Comparison of ENCODE assay signal across 1 cellular context in genomic region chr1:40711465-40712404, GRCh38.
TF ChIP-seq lines count a peak whose summit lies in the region.

No MANE protein-coding gene starts in this region.

TF ChIP-seq in HEK293, 187 proteins besides CTCF, POLR2A, EP300 and RAD21 (continued from another document and continues in another):
- TF ChIP-seq TSHZ1 (tag by site-specific recombination; IDR thresholded peaks at IDR 0.05; ENCODE audit: borderline replicate concordance) (no peak), ZNF561 (tag by site-specific recombination; IDR thresholded peaks at IDR 0.05; ENCODE audit: borderline replicate concordance) (peak; percentile 75; the same call in 1 of the 2 replicates), ZXDB (tag by site-specific recombination; IDR thresholded peaks at IDR 0.05) (peak; percentile 13; the same call in 1 of the 2 replicates), ZNF157 (tag by site-specific recombination; IDR thresholded peaks at IDR 0.05) (no peak), ZNF654 (tag by site-specific recombination; IDR thresholded peaks at IDR 0.05; ENCODE audit: low read depth) (no peak), ZNF366 (tag by site-specific recombination; conservative IDR thresholded peaks at IDR 0.05) (peak; percentile 82), MZF1 (tag by site-specific recombination; IDR thresholded peaks at IDR 0.05; ENCODE audit: borderline replicate concordance) (0 out of 2 replicates have a peak, but pooled peaks have one; percentile 15), ZNF398 (tag by site-specific recombination; IDR thresholded peaks at IDR 0.05) (peak; percentile 35; the same call in 1 of the 2 replicates), ZNF670 (tag by site-specific recombination; IDR thresholded peaks at IDR 0.05; ENCODE audit: low read depth) (no peak), ZNF10 (tag by site-specific recombination; IDR thresholded peaks at IDR 0.05) (0 out of 2 replicates have a peak, but pooled peaks have one; percentile 50), ZBTB17 (tag by site-specific recombination; IDR thresholded peaks at IDR 0.05) (peak; percentile 33; the same call in 1 of the 2 replicates), ZNF433 (tag by site-specific recombination; IDR thresholded peaks at IDR 0.05; ENCODE audit: low read depth) (no peak), TRIM28 (IDR thresholded peaks at IDR 0.05; ENCODE audit: borderline replicate concordance, low read length) (0 out of 2 replicates have a peak, but pooled peaks have one; percentile 45), ZNF362 (tag by site-specific recombination; IDR thresholded peaks at IDR 0.05) (0 out of 2 replicates have a peak, but pooled peaks have one; percentile 16), SP7 (tag by site-specific recombination; IDR thresholded peaks at IDR 0.05) (peak; percentile 81), ZNF2 (tag by site-specific recombination; IDR thresholded peaks at IDR 0.05) (no peak; the same call in 1 of the 2 replicates), KLF8 (tag by site-specific recombination; IDR thresholded peaks at IDR 0.05) (no peak), FEZF1 (tag by site-specific recombination; IDR thresholded peaks at IDR 0.05) (peak; percentile 50), ZNF404 (tag by site-specific recombination; IDR thresholded peaks at IDR 0.05) (no peak), ZNF18 (tag by site-specific recombination; IDR thresholded peaks at IDR 0.05) (no peak), ZNF488 (tag by site-specific recombination; IDR thresholded peaks at IDR 0.05) (no peak), ZNF23 (tag by site-specific recombination; IDR thresholded peaks at IDR 0.05; ENCODE audit: borderline replicate concordance) (no peak), ZNF791 (tag by site-specific recombination; IDR thresholded peaks at IDR 0.05) (no peak), ZNF146 (tag by site-specific recombination; IDR thresholded peaks at IDR 0.05) (no peak), ZNF768 (tag by site-specific recombination; IDR thresholded peaks at IDR 0.05) (no peak), ZNF707 (tag by site-specific recombination; IDR thresholded peaks at IDR 0.05) (no peak), ZNF133 (tag by site-specific recombination; IDR thresholded peaks at IDR 0.05) (no peak), ZNF112 (tag by site-specific recombination; IDR thresholded peaks at IDR 0.05) (no peak), ZBTB11 (tag by site-specific recombination; conservative IDR thresholded peaks at IDR 0.05; ENCODE audit: low read depth) (no peak), ZNF24 (tag by site-specific recombination; IDR thresholded peaks at IDR 0.05) (peak; percentile 81), ZNF629 (tag by site-specific recombination; IDR thresholded peaks at IDR 0.05) (peak; percentile 70), ZNF248 (tag by site-specific recombination; IDR thresholded peaks at IDR 0.05) (no peak), ZNF704 (tag by site-specific recombination; IDR thresholded peaks at IDR 0.05) (no peak), OSR2 (tag by site-specific recombination; IDR thresholded peaks at IDR 0.05) (no peak; the same call in 1 of the 2 replicates), PRDM4 (tag by site-specific recombination; IDR thresholded peaks at IDR 0.05) (no peak), ZNF16 (tag by site-specific recombination; IDR thresholded peaks at IDR 0.05; ENCODE audit: low read depth) (no peak)
- TF ChIP-seq, protein P1, sequence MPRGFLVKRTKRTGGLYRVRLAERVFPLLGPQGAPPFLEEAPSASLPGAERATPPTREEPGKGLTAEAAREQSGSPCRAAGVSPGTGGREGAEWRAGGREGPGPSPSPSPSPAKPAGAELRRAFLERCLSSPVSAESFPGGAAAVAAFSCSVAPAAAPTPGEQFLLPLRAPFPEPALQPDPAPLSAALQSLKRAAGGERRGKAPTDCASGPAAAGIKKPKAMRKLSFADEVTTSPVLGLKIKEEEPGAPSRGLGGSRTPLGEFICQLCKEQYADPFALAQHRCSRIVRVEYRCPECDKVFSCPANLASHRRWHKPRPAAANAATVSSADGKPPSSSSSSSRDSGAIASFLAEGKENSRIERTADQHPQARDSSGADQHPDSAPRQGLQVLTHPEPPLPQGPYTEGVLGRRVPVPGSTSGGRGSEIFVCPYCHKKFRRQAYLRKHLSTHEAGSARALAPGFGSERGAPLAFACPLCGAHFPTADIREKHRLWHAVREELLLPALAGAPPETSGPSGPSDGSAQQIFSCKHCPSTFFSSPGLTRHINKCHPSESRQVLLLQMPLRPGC (tag by site-specific recombination; IDR thresholded peaks at IDR 0.05) = peak; percentile 75; the same call in 1 of the 2 replicates
- TF ChIP-seq, protein P2, sequence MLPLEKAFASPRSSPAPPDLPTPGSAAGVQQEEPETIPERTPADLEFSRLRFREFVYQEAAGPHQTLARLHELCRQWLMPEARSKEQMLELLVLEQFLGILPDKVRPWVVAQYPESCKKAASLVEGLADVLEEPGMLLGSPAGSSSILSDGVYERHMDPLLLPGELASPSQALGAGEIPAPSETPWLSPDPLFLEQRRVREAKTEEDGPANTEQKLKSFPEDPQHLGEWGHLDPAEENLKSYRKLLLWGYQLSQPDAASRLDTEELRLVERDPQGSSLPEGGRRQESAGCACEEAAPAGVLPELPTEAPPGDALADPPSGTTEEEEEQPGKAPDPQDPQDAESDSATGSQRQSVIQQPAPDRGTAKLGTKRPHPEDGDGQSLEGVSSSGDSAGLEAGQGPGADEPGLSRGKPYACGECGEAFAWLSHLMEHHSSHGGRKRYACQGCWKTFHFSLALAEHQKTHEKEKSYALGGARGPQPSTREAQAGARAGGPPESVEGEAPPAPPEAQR (tag by site-specific recombination; IDR thresholded peaks at IDR 0.05) = no peak
